30 cellular contexts compared by ENCODE assay signal in genomic region chr15:89765694-89766093, GRCh38. TPM values are rescaled to one million over a fixed set of nuclear protein-coding genes. Genes with fewer than 3 reads are reported as not detected.
"Had no signal": no experiment of that assay in that cellular context is flagged by ENCODE, and none has a peak within 500 bp of the region (broad histone marks: within the 10 kb centered on the region; RNA-seq: fewer than 3 reads in every experiment).

No MANE protein-coding gene starts in this region.

- H3K4me1 ChIP-seq: SJSA1 had no signal

- H3K4me1 Mint-ChIP-seq: central memory CD8-positive, alpha-beta T cell had no signal

- H3K27me3 Mint-ChIP-seq: activated B cell treated with CpG ODN at 0.5 μM for 24 hours; activated CD4-positive, alpha-beta T cell treated with anti-CD3 and anti-CD28 coated beads, Interleukin-2, amount 10 ng/mL, durations not matched to agents 24 days and 14 days; activated CD8-positive, alpha-beta memory T cell treated with anti-CD3 and anti-CD28 coated beads, Interleukin-2, amount 10 ng/mL, durations not matched to agents 7 days and 5 days; activated naive CD8-positive, alpha-beta T cell; activated T-cell treated with anti-CD3 and anti-CD28 coated beads, Interleukin-2, amount 50 U/mL, for 24 hours; central memory CD8-positive, alpha-beta T cell had no signal

- H3K9me3 ChIP-seq: Peyer's patch, SJSA1 had no signal

- H3K27ac Mint-ChIP-seq: activated B cell treated with CpG ODN at 0.5 μM for 24 hours; activated CD4-positive, alpha-beta T cell treated with anti-CD3 and anti-CD28 coated beads, Interleukin-2, amount 10 ng/mL, durations not matched to agents 24 days and 14 days; activated CD8-positive, alpha-beta memory T cell treated with anti-CD3 and anti-CD28 coated beads, Interleukin-2, amount 10 ng/mL, durations not matched to agents 7 days and 5 days; activated naive CD4-positive, alpha-beta T cell treated with anti-CD3 and anti-CD28 coated beads for 36 hours; activated naive CD8-positive, alpha-beta T cell; activated T-cell treated with anti-CD3 and anti-CD28 coated beads, Interleukin-2, amount 50 U/mL, for 24 hours; activated T-helper 1 cell treated with anti-CD3 and anti-CD28 coated beads, Interleukin-12 subunit alpha, Interleukin-12 subunit beta, Interleukin-2, Interleukin-4 antibody, amounts not matched to agents 30 ng/mL and 10 ng/mL and 1 ng/mL, durations not matched to agents 14 hours and 24 hours and 36 hours had no signal

- H3K27ac ChIP-seq: Peyer's patch, RWPE1, SJSA1 had no signal

- DNase-seq: activated B cell treated with CpG ODN at 0.5 μM for 24 hours; activated CD4-positive, alpha-beta T cell treated with anti-CD3 and anti-CD28 coated beads for 1 hour; activated CD4-positive, alpha-beta T cell treated with anti-CD3 and anti-CD28 coated beads, Interleukin-2, amount 10 ng/mL, durations not matched to agents 24 days and 14 days; activated CD4-positive, alpha-beta T cell treated with anti-CD3 and anti-CD28 coated beads, Interleukin-2, amount 50 U/mL, for 48 hours; activated CD8-positive, alpha-beta memory T cell treated with anti-CD3 and anti-CD28 coated beads, Interleukin-2, amount 10 ng/mL, durations not matched to agents 7 days and 5 days; activated gamma-delta T cell; activated naive CD4-positive, alpha-beta T cell treated with anti-CD3 and anti-CD28 coated beads for 36 hours; activated T-cell treated with anti-CD3 and anti-CD28 coated beads, Interleukin-2, amount 50 U/mL, for 24 hours; Karpas-422; MM.1S; NCI-H1105; NCI-H1436; NCI-H1694 treated with DMSO at 0.1 percent for 48 hours; NCI-H2029 treated with DMSO at 0.1 percent for 48 hours; NCI-H510A treated with DMSO at 0.1 percent for 48 hours; NCI-H69; NK-92 treated with Interleukin-12 subunit alpha and Interleukin-12 subunit beta, amount 100 ng/mL, for 24 hours; OCI-M1; Peyer's patch; SHP77; T-helper 17 cell; T-helper 9 cell had no signal

- H3K27me3 ChIP-seq: Peyer's patch, SJSA1 had no signal

- H3K4me3 Mint-ChIP-seq: activated B cell treated with CpG ODN at 0.5 μM for 24 hours; activated CD4-positive, alpha-beta T cell treated with anti-CD3 and anti-CD28 coated beads, Interleukin-2, amount 10 ng/mL, durations not matched to agents 24 days and 14 days; activated CD8-positive, alpha-beta memory T cell treated with anti-CD3 and anti-CD28 coated beads, Interleukin-2, amount 10 ng/mL, durations not matched to agents 7 days and 5 days; activated naive CD4-positive, alpha-beta T cell treated with anti-CD3 and anti-CD28 coated beads for 36 hours; activated naive CD8-positive, alpha-beta T cell; activated T-cell treated with anti-CD3 and anti-CD28 coated beads, Interleukin-2, amount 50 U/mL, for 24 hours; activated T-helper 1 cell treated with anti-CD3 and anti-CD28 coated beads, Interleukin-12 subunit alpha, Interleukin-12 subunit beta, Interleukin-2, Interleukin-4 antibody, amounts not matched to agents 30 ng/mL and 10 ng/mL and 1 ng/mL, durations not matched to agents 14 hours and 24 hours and 36 hours; central memory CD8-positive, alpha-beta T cell; T-helper 17 cell had no signal

- FAIRE-seq: astrocyte, K562, TTC549 had no signal

- H3K36me3 Mint-ChIP-seq: activated CD8-positive, alpha-beta memory T cell treated with anti-CD3 and anti-CD28 coated beads, Interleukin-2, amount 10 ng/mL, durations not matched to agents 7 days and 5 days; activated naive CD8-positive, alpha-beta T cell had no signal

- H3K4me3 ChIP-seq: K562, Peyer's patch, SJSA1 had no signal

- H3K9me3 Mint-ChIP-seq: activated B cell treated with CpG ODN at 0.5 μM for 24 hours; activated CD4-positive, alpha-beta T cell treated with anti-CD3 and anti-CD28 coated beads, Interleukin-2, amount 10 ng/mL, durations not matched to agents 24 days and 14 days; activated naive CD4-positive, alpha-beta T cell treated with anti-CD3 and anti-CD28 coated beads for 36 hours; activated T-cell treated with anti-CD3 and anti-CD28 coated beads, Interleukin-2, amount 50 U/mL, for 24 hours; activated T-helper 1 cell treated with anti-CD3 and anti-CD28 coated beads, Interleukin-12 subunit alpha, Interleukin-12 subunit beta, Interleukin-2, Interleukin-4 antibody, amounts not matched to agents 30 ng/mL and 10 ng/mL and 1 ng/mL, durations not matched to agents 14 hours and 24 hours and 36 hours; central memory CD8-positive, alpha-beta T cell had no signal

- H3K36me3 ChIP-seq: Peyer's patch, SJSA1 had no signal

RNA-seq across cellular contexts. Expression of gene MESP2, which starts 10.4 kb away (rescaled TPM):
- total RNA-seq: activated CD4-positive, alpha-beta T cell treated with anti-CD3 and anti-CD28 coated beads, Interleukin-2, amount 10 ng/mL, durations not matched to agents 24 days and 14 days; activated CD8-positive, alpha-beta memory T cell treated with anti-CD3 and anti-CD28 coated beads, Interleukin-2, amount 10 ng/mL, durations not matched to agents 7 days and 5 days; activated naive CD4-positive, alpha-beta T cell treated with anti-CD3 and anti-CD28 coated beads for 36 hours; astrocyte; Peyer's patch; SJSA1; T-helper 17 cell had no signal

RNA-seq across cellular contexts. Expression of gene MESP1, which starts 14.6 kb away (rescaled TPM):
- total RNA-seq: astrocyte, T-helper 17 cell had no signal

RNA-seq across cellular contexts. Expression of gene ANPEP, which starts 49.0 kb away (rescaled TPM):
- total RNA-seq: activated naive CD4-positive, alpha-beta T cell treated with anti-CD3 and anti-CD28 coated beads for 36 hours had no signal
